Comparison of ENCODE assay signal across 1 cellular context in the genomic region with DNA sequence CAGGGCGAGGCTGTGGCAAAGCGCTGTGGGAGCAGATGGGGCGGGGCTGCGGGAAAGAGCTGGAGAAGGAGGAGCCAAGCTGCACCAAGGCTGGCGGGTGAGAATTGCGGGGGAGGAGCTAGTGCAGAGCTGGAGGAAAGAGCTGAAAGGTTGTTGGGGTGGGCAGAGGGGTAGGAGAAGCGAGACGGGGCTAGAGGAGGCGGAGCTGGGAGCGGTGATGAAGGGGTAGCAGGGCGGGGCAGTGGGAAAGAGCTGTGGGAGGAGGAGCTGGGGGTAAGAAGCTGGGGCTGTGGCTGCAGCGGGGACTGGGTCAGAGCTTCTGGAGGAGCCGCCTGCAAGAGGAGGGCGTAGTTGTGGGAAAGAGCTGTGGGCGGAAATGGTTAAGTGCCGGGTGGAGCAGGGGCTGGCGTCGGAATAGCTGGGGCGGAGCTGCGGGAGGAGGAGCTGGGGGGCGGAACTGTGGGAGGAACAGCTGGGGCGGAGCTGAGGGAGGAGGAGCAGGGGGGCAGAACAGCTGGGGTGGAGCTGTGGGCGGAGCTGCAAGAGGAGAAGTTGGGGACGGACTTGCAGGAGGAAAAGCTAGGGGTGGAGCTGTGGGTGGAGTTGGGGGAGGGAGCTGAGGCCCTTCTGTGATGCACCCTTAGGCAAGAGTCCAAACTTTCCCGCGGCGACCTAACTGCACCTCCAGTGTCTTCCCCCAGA.
TF ChIP-seq lines count a peak whose summit lies in the region.

No MANE protein-coding gene starts in this region.

TF ChIP-seq in H1, 55 proteins besides CTCF, POLR2A, EP300 and RAD21:
- TF ChIP-seq TCF12 (IDR thresholded peaks at IDR 0.05; ENCODE audit: low read depth, low read length), result 0 out of 2 replicates have a peak, but pooled peaks have one; percentile 40
- no peak for TF ChIP-seq RXRA (IDR thresholded peaks at IDR 0.05; ENCODE audit: insufficient read depth, low read depth, low read length)
- TF ChIP-seq SP4 (IDR thresholded peaks at IDR 0.05; ENCODE audit: low read length), result peak; percentile 70; the same call in 1 of the 2 replicates
- TF ChIP-seq PHF8 (conservative IDR thresholded peaks at IDR 0.05; ENCODE audit: low read depth, low read length), result no peak
- TF ChIP-seq, protein P1, sequence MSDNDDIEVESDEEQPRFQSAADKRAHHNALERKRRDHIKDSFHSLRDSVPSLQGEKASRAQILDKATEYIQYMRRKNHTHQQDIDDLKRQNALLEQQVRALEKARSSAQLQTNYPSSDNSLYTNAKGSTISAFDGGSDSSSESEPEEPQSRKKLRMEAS (IDR thresholded peaks at IDR 0.05), result no peak; the same call in 1 of the 2 replicates
- no peak for TF ChIP-seq SRF (IDR thresholded peaks at IDR 0.05; ENCODE audit: low read depth, low read length)
- TF ChIP-seq SIN3A (conservative IDR thresholded peaks at IDR 0.05 in 1 of 2, IDR thresholded peaks at IDR 0.05 in 1 of 2; ENCODE audit: low read depth in 1 of 2, low read length in 2 of 2), result 0 out of 4 replicates have a peak, but pooled peaks of 1 of the 2 experiments have one; percentile 31
- TF ChIP-seq NANOG (IDR thresholded peaks at IDR 0.05; ENCODE audit: insufficient read depth, low read depth, low read length, poor library complexity, severe bottlenecking), result no peak
- TF ChIP-seq, protein P2, sequence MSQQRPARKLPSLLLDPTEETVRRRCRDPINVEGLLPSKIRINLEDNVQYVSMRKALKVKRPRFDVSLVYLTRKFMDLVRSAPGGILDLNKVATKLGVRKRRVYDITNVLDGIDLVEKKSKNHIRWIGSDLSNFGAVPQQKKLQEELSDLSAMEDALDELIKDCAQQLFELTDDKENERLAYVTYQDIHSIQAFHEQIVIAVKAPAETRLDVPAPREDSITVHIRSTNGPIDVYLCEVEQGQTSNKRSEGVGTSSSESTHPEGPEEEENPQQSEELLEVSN (IDR thresholded peaks at IDR 0.05), result no peak
- TF ChIP-seq CHD1 (IDR thresholded peaks at IDR 0.05; ENCODE audit: low read depth, low read length), result no peak
- peak; percentile 36; the same call in 1 of the 2 replicates for TF ChIP-seq TAF1 (IDR thresholded peaks at IDR 0.05; ENCODE audit: low read depth, low read length)
- peak; percentile 85; the same call in 1 of the 2 replicates for TF ChIP-seq SP1 (IDR thresholded peaks at IDR 0.05; ENCODE audit: low read depth, low read length)
- TF ChIP-seq JUND (IDR thresholded peaks at IDR 0.05; ENCODE audit: low read length), result peak; percentile 92
